Comparison of ENCODE assay signal across 21 cellular contexts in genomic region chr7:121832347-121832746, GRCh38. TPM values are rescaled to one million over a fixed set of nuclear protein-coding genes. Genes with fewer than 3 reads are reported as not detected.
A peak's percentile ranks its signal among the peaks of the same experiment; 100 is the strongest.
DNase-seq lines count a peak whose midpoint lies in the region; ATAC-seq and TF ChIP-seq lines count a peak whose summit lies in the region.
"Had no signal": no experiment of that assay in that cellular context is flagged by ENCODE, and none has a peak within 500 bp of the region (broad histone marks: within the 10 kb centered on the region; RNA-seq: fewer than 3 reads in every experiment).

No MANE protein-coding gene starts in this region.

- CTCF ChIA-PET in activated naive CD4-positive, alpha-beta T cell treated with anti-CD3 and anti-CD28 coated beads, Interleukin-2, amount 10 ng/mL, durations not matched to agents 7 days and 5 days (lab: Charles Lee) = no interaction called here
- CTCF ChIA-PET in activated CD8-positive, alpha-beta T cell treated with anti-CD3 and anti-CD28 coated beads for 36 hours (lab: Charles Lee) = no interaction called here

- intact Hi-C loops in activated CD8-positive, alpha-beta T cell treated with anti-CD3 and anti-CD28 coated beads for 36 hours (cut with micrococcal nuclease) = no loop called here

- no peaks in the 10 kb centered on the region for H3K36me3 Mint-ChIP-seq in activated naive CD4-positive, alpha-beta T cell treated with anti-CD3 and anti-CD28 coated beads, Interleukin-2, amount 10 ng/mL, durations not matched to agents 7 days and 5 days
- H3K36me3 Mint-ChIP-seq in activated CD8-positive, alpha-beta T cell treated with anti-CD3 and anti-CD28 coated beads for 36 hours (ENCODE audit: low read depth) = no peaks in the 10 kb centered on the region
- H3K36me3 Mint-ChIP-seq: mesothelial cell of epicardium had no signal

- ATAC-seq in activated CD8-positive, alpha-beta T cell treated with anti-CD3 and anti-CD28 coated beads for 36 hours = no peak
- ATAC-seq: activated T-cell treated with anti-CD3 and anti-CD28 coated beads, Interleukin-2, amount 50 U/mL, for 4 hours; heart right ventricle; HepG2; upper lobe of right lung had no signal

- H3K27ac Mint-ChIP-seq in activated naive CD4-positive, alpha-beta T cell treated with anti-CD3 and anti-CD28 coated beads, Interleukin-2, amount 10 ng/mL, durations not matched to agents 7 days and 5 days = no peak overlapping the region
- no peak overlapping the region for H3K27ac Mint-ChIP-seq in activated CD8-positive, alpha-beta T cell treated with anti-CD3 and anti-CD28 coated beads for 36 hours
- H3K27ac Mint-ChIP-seq: mesothelial cell of epicardium had no signal

- H3K4me3 Mint-ChIP-seq in activated naive CD4-positive, alpha-beta T cell treated with anti-CD3 and anti-CD28 coated beads, Interleukin-2, amount 10 ng/mL, durations not matched to agents 7 days and 5 days = no peak overlapping the region
- H3K4me3 Mint-ChIP-seq in activated CD8-positive, alpha-beta T cell treated with anti-CD3 and anti-CD28 coated beads for 36 hours = no peak overlapping the region
- H3K4me3 Mint-ChIP-seq: activated T-cell treated with anti-CD3 and anti-CD28 coated beads, Interleukin-2, amount 50 U/mL, for 4 hours; mesothelial cell of epicardium had no signal

- H3K4me1 Mint-ChIP-seq in activated naive CD4-positive, alpha-beta T cell treated with anti-CD3 and anti-CD28 coated beads, Interleukin-2, amount 10 ng/mL, durations not matched to agents 7 days and 5 days = no peaks in the 10 kb centered on the region
- no peaks in the 10 kb centered on the region for H3K4me1 Mint-ChIP-seq in activated CD8-positive, alpha-beta T cell treated with anti-CD3 and anti-CD28 coated beads for 36 hours (ENCODE audit: low read depth)
- H3K4me1 Mint-ChIP-seq: mesothelial cell of epicardium had no signal

- DNase-seq in Ammon's horn (ENCODE audit: low spot score) (peak; percentile 68), NCI-H146 treated with DMSO at 0.1 percent for 48 hours (lab: John Stamatoyannopoulos, UW; ENCODE audit: unreplicated experiment) (peak; percentile 82), astrocyte of the hippocampus (ENCODE audit: low read depth, low spot score) (peak; percentile 54), myocyte (ENCODE audit: low read depth) (peak; percentile 5), germinal center (ENCODE audit: low spot score) (no peak), NCI-H128 (lab: John Stamatoyannopoulos, UW; ENCODE audit: unreplicated experiment) (no peak)
- DNase-seq in activated naive CD4-positive, alpha-beta T cell treated with anti-CD3 and anti-CD28 coated beads, Interleukin-2, amount 10 ng/mL, durations not matched to agents 7 days and 5 days = no peak
- DNase-seq in activated CD8-positive, alpha-beta T cell treated with anti-CD3 and anti-CD28 coated beads for 36 hours = no peak
- DNase-seq: activated CD4-positive, alpha-beta T cell treated with anti-CD3 and anti-CD28 coated beads, Interleukin-2, amount 50 U/mL, for 48 hours; activated T-cell treated with anti-CD3 and anti-CD28 coated beads, Interleukin-2, amount 50 U/mL, for 4 hours; Caco-2; HCEC 1CT; heart right ventricle; kidney glomerular epithelial cell; MM.1S; NCI-H524 treated with DMSO at 0.1 percent for 48 hours; Peyer's patch; upper lobe of right lung had no signal

- no peaks in the 10 kb centered on the region for H3K27me3 Mint-ChIP-seq in activated naive CD4-positive, alpha-beta T cell treated with anti-CD3 and anti-CD28 coated beads, Interleukin-2, amount 10 ng/mL, durations not matched to agents 7 days and 5 days
- H3K27me3 Mint-ChIP-seq in activated CD8-positive, alpha-beta T cell treated with anti-CD3 and anti-CD28 coated beads for 36 hours = no peaks in the 10 kb centered on the region

- TF ChIP-seq CTCF in activated CD8-positive, alpha-beta T cell treated with anti-CD3 and anti-CD28 coated beads for 36 hours (IDR thresholded peaks at IDR 0.05) = no peak

- peaks cover 6% of the 10 kb centered on the region for H3K9me3 Mint-ChIP-seq in activated naive CD4-positive, alpha-beta T cell treated with anti-CD3 and anti-CD28 coated beads, Interleukin-2, amount 10 ng/mL, durations not matched to agents 7 days and 5 days
- H3K9me3 Mint-ChIP-seq in activated CD8-positive, alpha-beta T cell treated with anti-CD3 and anti-CD28 coated beads for 36 hours = peaks cover 6% of the 10 kb centered on the region

- POLR2A ChIA-PET in activated CD8-positive, alpha-beta T cell treated with anti-CD3 and anti-CD28 coated beads for 36 hours (lab: Charles Lee) = no interaction called here

RNA-seq across cellular contexts. Expression of gene PTPRZ1, which starts 40.6 kb away (rescaled TPM):
- not detected in 2 replicates for total RNA-seq in myocyte
- not detected for polyA plus RNA-seq in myocyte (2012)
- not detected for total RNA-seq in activated CD8-positive, alpha-beta T cell treated with anti-CD3 and anti-CD28 coated beads for 36 hours
- total RNA-seq: Caco-2, HepG2 had no signal
- polyA plus RNA-seq: AG04450, HepG2 had no signal

Comparison
In these comparisons a context has a peak if more than half of its experiments do, and no peak if none do; other contexts are left out.
1. DNase-seq: peak in Ammon's horn (single experiment), NCI-H146 treated with DMSO at 0.1 percent for 48 hours (single experiment), astrocyte of the hippocampus (single experiment) and myocyte (single experiment); none in activated naive CD4-positive, alpha-beta T cell treated with anti-CD3 and anti-CD28 coated beads, Interleukin-2, amount 10 ng/mL, durations not matched to agents 7 days and 5 days (single experiment), germinal center (single experiment), NCI-H128 (single experiment) and activated CD8-positive, alpha-beta T cell treated with anti-CD3 and anti-CD28 coated beads for 36 hours (single experiment).